1 cellular context compared by ENCODE assay signal in genomic region chr16:3190949-3191353, GRCh38.
TF ChIP-seq lines count a peak whose summit lies in the region.

No MANE protein-coding gene starts in this region.

TF ChIP-seq in HCT116, 20 proteins besides CTCF, POLR2A, EP300 and RAD21 (continued from another document):
- no peak for TF ChIP-seq ZBTB33 (IDR thresholded peaks at IDR 0.05; ENCODE audit: extremely low read depth, insufficient replicate concordance, low read length)
- no peak for TF ChIP-seq FOSL1 (IDR thresholded peaks at IDR 0.05; ENCODE audit: low read depth)
- no peak for TF ChIP-seq SRF (IDR thresholded peaks at IDR 0.05; ENCODE audit: low read depth)
- no peak for TF ChIP-seq REST (IDR thresholded peaks at IDR 0.05; ENCODE audit: low read depth)
- no peak for TF ChIP-seq ZFX (IDR thresholded peaks at IDR 0.05)
- TF ChIP-seq POLR2AphosphoS5 (IDR thresholded peaks at IDR 0.05; ENCODE audit: low read depth, low read length), result no peak
